Comparison of ENCODE assay signal across 8 cellular contexts in genomic region chr1:235199441-235199840, GRCh38. TPM values are rescaled to one million over a fixed set of nuclear protein-coding genes. Genes with fewer than 3 reads are reported as not detected.
A peak's percentile ranks its signal among the peaks of the same experiment; 100 is the strongest.
DNase-seq lines count a peak whose midpoint lies in the region; ATAC-seq, FAIRE-seq and TF ChIP-seq lines count a peak whose summit lies in the region.

No MANE protein-coding gene starts in this region.

- H3K27me3 ChIP-seq in GM12878 (replicated peaks in 1 of 2; ENCODE audit: control insufficient read depth in 2 of 2, insufficient read depth in 2 of 2, low read length in 1 of 2) (no peaks in the 10 kb centered on the region), MG63 (no peaks in the 10 kb centered on the region)

- H4K20me1 ChIP-seq in GM12878 (ENCODE audit: control insufficient read depth, insufficient read depth) = no peaks in the 10 kb centered on the region

- DNase-seq in HCEC 1CT (peak; percentile 15), GM12878 (ENCODE audit: low read depth, low spot score) (no peak), kidney (no peak), C1 segment of cervical spinal cord (lab: John Stamatoyannopoulos, UW) (no peak), MG63 (no peak)
- DNase-seq in stimulated activated CD4-positive, alpha-beta T cell treated with anti-CD3 and anti-CD28 coated beads, Interleukin-2, amount 100 ng/mL, for 24 hours = no peak

- H3K4me2 ChIP-seq in GM12878 (ENCODE audit: control insufficient read depth, insufficient read depth) = no peak overlapping the region

- H3K9ac ChIP-seq in GM12878 (ENCODE audit: control insufficient read depth, insufficient read depth, low read length) (no peak overlapping the region), kidney (ENCODE audit: low read length in 2 of 2) (no peak overlapping the region)

- CTCF ChIA-PET in GM12878 (lab: Yijun Ruan, JAX) = interaction anchor here (0.7 to 3.0 kb wide), 5 partner anchors 9 to 217 kb away, joined by 3 to 44 read pairs (median 4); no protein-coding TSS in a partner anchor

- H3K9me3 ChIP-seq in GM12878 (replicated peaks; ENCODE audit: control insufficient read depth, insufficient read depth, low read length) = no peaks in the 10 kb centered on the region
- no peaks in the 10 kb centered on the region for H3K9me3 ChIP-seq in kidney (ENCODE audit: control insufficient read depth in 1 of 2, low read length in 2 of 2)
- H3K9me3 ChIP-seq in MG63 = no peaks in the 10 kb centered on the region

- TF ChIP-seq CTCF in 22Rv1 (IDR thresholded peaks at IDR 0.05) = peak; percentile 33
- TF ChIP-seq CTCF in GM12878 (IDR thresholded peaks at IDR 0.05 in 2 of 3, conservative IDR thresholded peaks at IDR 0.05 in 1 of 3; ENCODE audit: control insufficient read depth in 2 of 3, extremely low read depth in 1 of 3, insufficient read depth in 1 of 3, low read depth in 3 of 3, low read length in 3 of 3) = peak in 2 of 3 experiments; percentile 24; a peak in 2 of 6 replicates
- TF ChIP-seq CTCF in kidney (IDR thresholded peaks at IDR 0.05; ENCODE audit: borderline replicate concordance, extremely low read depth, insufficient read depth) = peak; percentile 25

- TF ChIP-seq POLR2A in GM12878 (IDR thresholded peaks at IDR 0.05; ENCODE audit: low read depth, low read length) = no peak

- SMC1A ChIA-PET in GM12878 (lab: Charles Lee; ENCODE audit: uncharacterized antibody, unreplicated experiment) = interaction anchor here (1.5 kb wide), 1 partner anchor 217 kb away, joined by 11 read pairs; no protein-coding TSS in a partner anchor

- RAD21 ChIA-PET in GM12878 (lab: Charles Lee; ENCODE audit: unreplicated experiment) = interaction anchor here (2.6 kb wide), 1 partner anchor 217 kb away, joined by 18 read pairs; no protein-coding TSS in a partner anchor

- H3K4me1 ChIP-seq in GM12878 (ENCODE audit: control insufficient read depth, insufficient read depth, low read length) = no peaks in the 10 kb centered on the region
- no peaks in the 10 kb centered on the region for H3K4me1 ChIP-seq in kidney (ENCODE audit: control insufficient read depth in 1 of 2, insufficient read depth in 1 of 2, low read depth in 1 of 2, low read length in 2 of 2)

- POLR2A ChIA-PET in GM12878 (lab: Charles Lee) = no interaction called here

- BruUV-seq in GM12878 (replicated peaks; lab: Mats Ljungman, UMichigan) = TSS peak; percentile 29

- H3K4me3 ChIP-seq in GM12878 (no peak overlapping the region), kidney (ENCODE audit: low read length in 2 of 2) (no peak overlapping the region), MG63 (no peak overlapping the region)

- intact Hi-C loops in GM12878 (cut with micrococcal nuclease; ENCODE audit: unreplicated experiment) = loop anchor here (5.0 kb wide), 1 partner anchor 218 kb away; no protein-coding TSS in a partner anchor
- intact Hi-C loops in kidney (cut with DNase I) = no loop called here

- no peaks in the 10 kb centered on the region for H3K79me2 ChIP-seq in GM12878 (ENCODE audit: control insufficient read depth, insufficient read depth, low read length)

- TF ChIP-seq EP300 in GM12878 (IDR thresholded peaks at IDR 0.05; ENCODE audit: borderline replicate concordance in 1 of 2, control insufficient read depth in 1 of 2, low read depth in 2 of 2, low read length in 2 of 2) = no peak

- no peak for FAIRE-seq in GM12878 (lab: Jason Lieb, UNC)
- no peak for FAIRE-seq in kidney (lab: Jason Lieb, UNC)

- 71% methylated on average over 6 of the region's 6 CpGs for WGBS in GM12878 (ENCODE audit: insufficient coverage, insufficient replicate concordance, low lambda C conversion rate, missing lambda C conversion rate)

- no peak for TF ChIP-seq RAD21 in GM12878 (IDR thresholded peaks at IDR 0.05; ENCODE audit: insufficient read depth, low read depth, low read length)

- H2AFZ ChIP-seq in GM12878 (ENCODE audit: control insufficient read depth, low read depth, low read length) = no peak overlapping the region

- ATAC-seq in GM12878 = peak; percentile 67
- ATAC-seq in HG03159 (IDR thresholded peaks at IDR 0.05; ENCODE audit: unreplicated experiment) = no peak

- in situ Hi-C loops in GM12878 (cut with MboI) = no loop called here

- no peak overlapping the region for H3K27ac ChIP-seq in 22Rv1
- no peak overlapping the region for H3K27ac ChIP-seq in GM12878 (ENCODE audit: control insufficient read depth, insufficient read depth)
- no peak overlapping the region for H3K27ac ChIP-seq in kidney (ENCODE audit: low read depth in 2 of 2, low read length in 2 of 2)

- H3K36me3 ChIP-seq in GM12878 (ENCODE audit: control insufficient read depth in 2 of 2, insufficient read depth in 2 of 2, low read length in 1 of 2) (peaks cover 0 to 2% of the 10 kb centered on the region in 2 experiments; a peak in 3 of 4 replicates), kidney (ENCODE audit: control insufficient read depth in 1 of 2, insufficient read depth in 2 of 2, low read length in 2 of 2) (peaks cover 0 to 2% of the 10 kb centered on the region in 2 donors), MG63 (peaks cover 12% of the 10 kb centered on the region)

TF ChIP-seq in GM12878, 131 proteins besides CTCF, POLR2A, EP300 and RAD21 (continues in another document):
- TF ChIP-seq NKRF (conservative IDR thresholded peaks at IDR 0.05) (no peak), NFIC (IDR thresholded peaks at IDR 0.05; ENCODE audit: low read depth, low read length) (no peak), KLF5 (IDR thresholded peaks at IDR 0.05; ENCODE audit: partially characterized antibody) (no peak), CHD2 (IDR thresholded peaks at IDR 0.05; ENCODE audit: borderline replicate concordance, low read depth, low read length) (no peak), GABPA (IDR thresholded peaks at IDR 0.05; ENCODE audit: low read depth) (no peak), RCOR1 (conservative IDR thresholded peaks at IDR 0.05; ENCODE audit: low read depth, low read length) (no peak), SIN3A (IDR thresholded peaks at IDR 0.05; ENCODE audit: low read depth, low read length) (no peak), BRCA1 (IDR thresholded peaks at IDR 0.05; ENCODE audit: low read depth, low read length) (no peak), ESRRA (IDR thresholded peaks at IDR 0.05; ENCODE audit: low read length) (no peak)
- TF ChIP-seq, protein P1, sequence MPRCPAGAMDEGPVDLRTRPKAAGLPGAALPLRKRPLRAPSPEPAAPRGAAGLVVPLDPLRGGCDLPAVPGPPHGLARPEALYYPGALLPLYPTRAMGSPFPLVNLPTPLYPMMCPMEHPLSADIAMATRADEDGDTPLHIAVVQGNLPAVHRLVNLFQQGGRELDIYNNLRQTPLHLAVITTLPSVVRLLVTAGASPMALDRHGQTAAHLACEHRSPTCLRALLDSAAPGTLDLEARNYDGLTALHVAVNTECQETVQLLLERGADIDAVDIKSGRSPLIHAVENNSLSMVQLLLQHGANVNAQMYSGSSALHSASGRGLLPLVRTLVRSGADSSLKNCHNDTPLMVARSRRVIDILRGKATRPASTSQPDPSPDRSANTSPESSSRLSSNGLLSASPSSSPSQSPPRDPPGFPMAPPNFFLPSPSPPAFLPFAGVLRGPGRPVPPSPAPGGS (IDR thresholded peaks at IDR 0.05; ENCODE audit: borderline replicate concordance, insufficient read depth, low read depth, low read length, poor library complexity, severe bottlenecking) = no peak

RNA-seq across cellular contexts. Expression of gene RBM34, which starts 38.4 kb away (rescaled TPM):
- total RNA-seq in GM12878 (2013; cell fraction: nucleolus; rRNA removed) = 98.8 and 100 TPM in 2 replicates
- total RNA-seq in GM12878 (2014; rRNA removed) (61.2 and 83.5 TPM in 2 replicates), GM12878 (2014; rRNA removed; fragmentation: Illumina TruSeq; extraction: Trizol) (119 and 132 TPM in 2 replicates), GM12878 (2021) (89.2 and 95.2 TPM in 2 replicates), kidney (65.8 TPM)
- 36.8 TPM for polyA plus RNA-seq in GM12878 (2011; ENCODE audit: low read depth)
- polyA plus RNA-seq in GM12878 (2011; rRNA removed) (55.7 and 103 TPM in 2 replicates), GM12878 (2014; fragmentation: Illumina TruSeq; extraction: Trizol) (89.9 and 127 TPM in 2 replicates), GM12878 (2014; fragmentation: Nextera tagmentation; extraction: Ambion mirVana) (100 to 1,000 TPM in 1 of 2 experiments, 10 to 100 TPM in 1; 98.2 to 124 TPM), GM12878 (2014; rRNA removed) (46.4 and 56.0 TPM in 2 replicates), GM12878 (2016; fragmentation: Nextera tagmentation; extraction: Ambion mirVana) (100 to 1,000 TPM; 119 to 130 TPM), kidney (ENCODE audit: insufficient read depth, low read depth, low replicate concordance) (68.9 TPM)
- polyA plus RNA-seq in GM12878 (2011; cell fraction: cytosol; rRNA removed) = 38.1 and 41.8 TPM in 2 replicates
- 29.9 and 35.9 TPM in 2 replicates for polyA plus RNA-seq in GM12878 (2011; cell fraction: nucleus; rRNA removed)
- polyA plus RNA-seq in GM12878 (2012) = 97.1 and 116 TPM in 2 replicates
- polyA minus RNA-seq in GM12878 (2011; rRNA and poly(A)+ RNA removed) = 16.0 and 32.3 TPM in 2 replicates
- polyA minus RNA-seq in GM12878 (2011; cell fraction: cytosol; rRNA and poly(A)+ RNA removed) = 8.3 and 22.2 TPM in 2 replicates
- 28.5 and 31.9 TPM in 2 replicates for polyA minus RNA-seq in GM12878 (2011; cell fraction: nucleus; rRNA and poly(A)+ RNA removed)
- 57.5 and 72.0 TPM in 2 replicates for total RNA-seq in MG63 (2014; rRNA removed; shearing (Covaris generic); ENCODE audit: low replicate concordance)
